Comparison of ENCODE assay signal across 8 cellular contexts in the genomic region with DNA sequence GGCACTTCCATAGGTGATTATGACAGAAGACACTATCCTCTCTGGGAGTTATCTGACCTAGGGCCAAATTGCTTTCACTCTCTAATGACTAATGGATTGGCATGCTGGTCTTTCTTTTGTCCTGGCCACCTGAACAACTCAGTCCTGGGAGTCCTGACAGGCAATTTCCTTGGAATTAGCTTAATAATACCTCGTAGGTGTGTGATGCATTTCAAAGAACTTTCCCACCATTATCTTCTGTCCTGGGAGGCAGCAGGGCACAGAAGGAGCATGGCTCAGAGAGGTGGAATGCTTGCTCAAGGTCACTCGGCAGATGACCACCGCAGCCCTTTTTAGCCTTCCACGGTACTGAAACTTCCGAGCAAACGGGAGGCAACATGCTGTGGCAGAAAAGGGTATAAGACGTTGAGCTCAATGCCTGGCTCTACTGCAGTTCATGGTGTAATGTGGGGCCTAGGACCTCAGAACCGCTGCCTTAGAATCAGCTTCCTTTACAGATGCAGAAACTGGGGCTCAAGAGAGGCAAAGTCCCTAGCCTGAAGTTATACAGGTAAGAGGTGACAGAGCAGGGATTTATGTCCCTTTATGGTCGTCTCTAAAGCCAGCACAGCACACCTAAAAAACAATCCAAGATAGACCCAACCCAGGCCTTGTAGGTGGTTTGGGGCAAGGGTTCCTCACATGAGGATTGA. TPM values are rescaled to one million over a fixed set of nuclear protein-coding genes. Genes with fewer than 3 reads are reported as not detected.
DNase-seq lines count a peak whose midpoint lies in the region; TF ChIP-seq lines count a peak whose summit lies in the region.

No MANE protein-coding gene starts in this region.

- H4K8ac ChIP-seq in trophoblast cell (ENCODE audit: low read depth, low read length), result peak overlapping the region; percentile 47

- H3K27ac ChIP-seq in RWPE1, result peak overlapping the region; percentile 96
- peak overlapping the region; percentile 99 for H3K27ac ChIP-seq in trophoblast cell (ENCODE audit: low read depth, low read length)

- H3K79me1 ChIP-seq in trophoblast cell (ENCODE audit: low read length), result peaks cover 74% of the 10 kb centered on the region

- no peak overlapping the region for H3K4me3 ChIP-seq in trophoblast cell (ENCODE audit: low read depth, low read length)

- H2BK120ac ChIP-seq in trophoblast cell (ENCODE audit: insufficient read depth, low read length, poor library complexity), result peak overlapping the region; percentile 75

- H3K9me3 ChIP-seq in trophoblast cell (ENCODE audit: insufficient read depth, low read depth, low read length), result no peaks in the 10 kb centered on the region

- no peak for TF ChIP-seq CTCF in RWPE1 (conservative IDR thresholded peaks at IDR 0.05; ENCODE audit: low read depth)

- peaks cover 28% of the 10 kb centered on the region for H3K79me2 ChIP-seq in trophoblast cell (ENCODE audit: control insufficient read depth, insufficient read depth, low read length, poor library complexity)

- peak overlapping the region; percentile 31 for H3K4ac ChIP-seq in trophoblast cell (ENCODE audit: low read depth, low read length)

- H2AK5ac ChIP-seq in trophoblast cell (ENCODE audit: low read length), result peak overlapping the region; percentile 32

- H3K14ac ChIP-seq in trophoblast cell (ENCODE audit: low read length), result peak overlapping the region; percentile 68

- CTCF ChIA-PET in RWPE1 (lab: Yijun Ruan, JAX), result interaction anchor here (0.6 to 6.0 kb wide), 5 partner anchors 37 to 402 kb away, joined by 4 to 31 read pairs (median 4); no protein-coding TSS in a partner anchor

- peak overlapping the region; percentile 95 for H2BK5ac ChIP-seq in trophoblast cell (ENCODE audit: low read depth, low read length, poor library complexity)

- H3K4me1 ChIP-seq in trophoblast cell (ENCODE audit: control insufficient read depth in 1 of 2, insufficient read depth in 2 of 2, low read length in 2 of 2), result peaks cover 32 to 45% of the 10 kb centered on the region in 2 experiments

- no peak overlapping the region for H2AFZ ChIP-seq in trophoblast cell (ENCODE audit: insufficient read depth, low read length, poor library complexity)

- H3K23ac ChIP-seq in trophoblast cell (ENCODE audit: low read length), result no peak overlapping the region

- POLR2A ChIA-PET in RWPE1 (lab: Yijun Ruan, JAX; ENCODE audit: low non-redundant PET), result interaction anchor here (0.6 to 2.5 kb wide), 3 partner anchors 37 to 81 kb away, joined by 3 to 7 read pairs (median 6); no protein-coding TSS in a partner anchor

- no peaks in the 10 kb centered on the region for H3K27me3 ChIP-seq in trophoblast cell (ENCODE audit: insufficient read depth, low read length)

- peak overlapping the region; percentile 30 for H3K18ac ChIP-seq in trophoblast cell (ENCODE audit: low read length)

- H2BK12ac ChIP-seq in trophoblast cell (ENCODE audit: low read length), result peak overlapping the region; percentile 53

- peaks cover 11 to 12% of the 10 kb centered on the region in 2 experiments for H3K36me3 ChIP-seq in trophoblast cell (ENCODE audit: control insufficient read depth in 1 of 2, insufficient read depth in 2 of 2, low read length in 2 of 2)

- no peak overlapping the region for H3K9ac ChIP-seq in trophoblast cell (ENCODE audit: low read length)

- no CpG with 5 or more reads among the region's 9 CpGs for WGBS in trophoblast cell (ENCODE audit: extremely low coverage, insufficient coverage, insufficient read length)

- H4K91ac ChIP-seq in trophoblast cell (ENCODE audit: low read depth, low read length), result peak overlapping the region; percentile 60

- H4K12ac ChIP-seq in trophoblast cell (ENCODE audit: low read depth, low read length), result no peak overlapping the region

- H3K4me2 ChIP-seq in trophoblast cell (ENCODE audit: low read length), result peak overlapping the region; percentile 63

- DNase-seq in NCI-H82 (lab: John Stamatoyannopoulos, UW), result peak; percentile 58
- DNase-seq in NCI-H82 treated with DMSO at 0.1 percent for 48 hours (lab: John Stamatoyannopoulos, UW; ENCODE audit: unreplicated experiment), result no peak
- DNase-seq in RWPE1 (ENCODE audit: low spot score), result peak; percentile 85
- DNase-seq in fibroblast of gingiva (ENCODE audit: low read depth), result peak; percentile 41
- peak; percentile 91 to 98 for DNase-seq in trophoblast cell
- DNase-seq in NCI-H510A (lab: John Stamatoyannopoulos, UW), result no peak
- DNase-seq in stimulated activated CD4-positive, alpha-beta T cell treated with anti-CD3 and anti-CD28 coated beads, Interleukin-4, amount 100 ng/mL, for 1 hour, result no peak
- no peak for DNase-seq in NCI-H2107 (lab: John Stamatoyannopoulos, UW)

RNA-seq across cellular contexts. Expression of a gene that starts 3.2 kb away (rescaled TPM):
- polyA plus RNA-seq in trophoblast cell (2013), result 335 and 340 TPM in 2 replicates

RNA-seq across cellular contexts. Expression of a gene that starts 25.1 kb away (rescaled TPM):
- polyA plus RNA-seq in trophoblast cell (2013), result 1.2 and 1.3 TPM in 2 replicates

Comparison
In these comparisons a context has a peak if more than half of its experiments do, and no peak if none do; other contexts are left out.
1. DNase-seq: peak in NCI-H82 (single experiment), RWPE1 (single experiment), fibroblast of gingiva (single experiment) and trophoblast cell (2 of 2); none in NCI-H82 treated with DMSO at 0.1 percent for 48 hours (single experiment), NCI-H510A (single experiment), stimulated activated CD4-positive, alpha-beta T cell treated with anti-CD3 and anti-CD28 coated beads, Interleukin-4, amount 100 ng/mL, for 1 hour (single experiment) and NCI-H2107 (single experiment).